Comparison of ENCODE assay signal across 13 cellular contexts in the genomic region with DNA sequence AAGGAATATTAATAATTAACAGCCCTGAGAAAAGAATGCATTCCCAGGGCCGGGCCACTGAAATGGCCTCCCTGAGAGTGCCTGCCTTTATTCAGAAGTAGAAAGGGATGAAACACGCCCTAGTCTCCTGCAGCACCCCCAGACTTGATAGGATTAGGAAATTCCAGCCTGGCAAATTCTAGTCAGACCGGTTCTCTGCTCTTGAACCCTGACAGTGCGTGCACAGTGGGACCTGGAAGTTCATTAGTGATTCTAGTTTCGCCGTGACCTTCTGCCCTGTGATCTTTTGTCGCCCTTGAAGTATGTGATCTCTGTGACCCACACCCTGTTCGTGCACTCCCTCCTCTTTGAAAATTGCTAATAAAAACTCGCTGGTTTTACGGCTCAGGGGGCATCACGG. TPM values are rescaled to one million over a fixed set of nuclear protein-coding genes. Genes with fewer than 3 reads are reported as not detected.
DNase-seq lines count a peak whose midpoint lies in the region; ATAC-seq, FAIRE-seq and TF ChIP-seq lines count a peak whose summit lies in the region.
"Had no signal": no experiment of that assay in that cellular context is flagged by ENCODE, and none has a peak within 500 bp of the region (broad histone marks: within the 10 kb centered on the region; RNA-seq: fewer than 3 reads in every experiment).

No MANE protein-coding gene starts in this region.

- H2AK5ac ChIP-seq in H1 (ENCODE audit: low read depth, low read length), result no peak overlapping the region

- TF ChIP-seq EP300 in H1 (IDR thresholded peaks at IDR 0.05; ENCODE audit: borderline replicate concordance in 1 of 2, low read depth in 2 of 2, low read length in 2 of 2), result peak in 1 of 2 experiments; percentile 79; a peak in 1 of 3 replicates

- H3K56ac ChIP-seq in H1 (replicated peaks; ENCODE audit: insufficient read length, low read depth, low read length), result no peak overlapping the region

- H3K27ac ChIP-seq in H1 (ENCODE audit: low read depth, low read length), result no peak overlapping the region
- no peak overlapping the region for H3K27ac ChIP-seq in psoas muscle
- H3K27ac ChIP-seq: right atrium auricular region had no signal

- DNase-seq in HuH-7.5 (ENCODE audit: low spot score), result peak; percentile 86
- peak in 1 of 2 experiments; percentile 52 for DNase-seq in H1 (ENCODE audit: low read depth in 1 of 2, low spot score in 2 of 2)
- DNase-seq in renal cortical epithelial cell (ENCODE audit: low read depth), result peak; percentile 63
- no peak for DNase-seq in psoas muscle
- no peak for DNase-seq in activated T-cell treated with anti-CD3 and anti-CD28 coated beads, Interleukin-2, amount 50 U/mL, for 1 hour
- DNase-seq in putamen (ENCODE audit: low spot score), result no peak
- DNase-seq: activated CD4-positive, alpha-beta T cell treated with anti-CD3 and anti-CD28 coated beads for 1 hour; HFFc6; left cardiac atrium; NCI-H1105 had no signal

- no peak for TF ChIP-seq RAD21 in H1 (IDR thresholded peaks at IDR 0.05 in 1 of 2, conservative IDR thresholded peaks at IDR 0.05 in 1 of 2; ENCODE audit: low read depth in 2 of 2, low read length in 2 of 2)

- H3K79me1 ChIP-seq in H1 (ENCODE audit: low read depth, low read length), result peaks cover 10% of the 10 kb centered on the region

- peaks cover 5% of the 10 kb centered on the region; the same call in 1 of the 2 replicates for H3K23me2 ChIP-seq in H1 (ENCODE audit: low read depth, low read length)

- no peak overlapping the region for H3K4ac ChIP-seq in H1 (replicated peaks; ENCODE audit: insufficient read length, low read depth, low read length)

- H3K9me3 ChIP-seq in H1 (ENCODE audit: insufficient read depth in 2 of 2, low read depth in 1 of 2, low read length in 1 of 2) (no peaks in the 10 kb centered on the region), psoas muscle (no peaks in the 10 kb centered on the region)
- H3K9me3 ChIP-seq: Peyer's patch, right atrium auricular region had no signal

- H3K9ac ChIP-seq in H1 (replicated peaks in 1 of 4; ENCODE audit: extremely low read depth in 1 of 4, low read depth in 3 of 4, low read length in 3 of 4), result no peak overlapping the region

- no peak overlapping the region for H3K14ac ChIP-seq in H1 (ENCODE audit: insufficient read length)

- no peak overlapping the region for H2AFZ ChIP-seq in H1 (ENCODE audit: low read length)

- 0 out of 3 replicates have a peak, but pooled peaks of 1 of the 2 experiments have one; percentile 34 for TF ChIP-seq POLR2A in H1 (IDR thresholded peaks at IDR 0.05; ENCODE audit: control extremely low read depth in 1 of 2, low read depth in 2 of 2, low read length in 2 of 2)

- no peak overlapping the region for H4K5ac ChIP-seq in H1 (ENCODE audit: insufficient read length, low read depth, low read length)

- H3K4me1 ChIP-seq in H1 (replicated peaks in 1 of 4; ENCODE audit: control insufficient read depth in 3 of 4, insufficient read depth in 4 of 4, low read length in 3 of 4) (peaks cover 5 to 33% (median 19%) of the 10 kb centered on the region in 4 experiments), psoas muscle (peaks cover 12% of the 10 kb centered on the region)

- CTCF ChIA-PET in H1 (lab: Charles Lee; ENCODE audit: partially characterized antibody), result interaction anchor here (0.8 to 10.9 kb wide), 5 partner anchors 24 to 190 kb away, joined by 3 to 97 read pairs (median 4); partner anchors contain the start of gene RAD9A

- no peak overlapping the region for H2BK5ac ChIP-seq in H1 (ENCODE audit: low read depth, low read length)

- no peak overlapping the region for H4K8ac ChIP-seq in H1 (ENCODE audit: extremely low read depth, insufficient read depth, low read length)

- peaks cover 0 to 2% (median 0%) of the 10 kb centered on the region in 4 experiments; a peak in 1 of 7 replicates for H3K27me3 ChIP-seq in H1 (replicated peaks in 1 of 4; ENCODE audit: control insufficient read depth in 3 of 4, extremely low read depth in 1 of 4, insufficient read depth in 3 of 4, low read length in 3 of 4)
- peaks cover 0 to 12% (median 3%) of the 10 kb centered on the region in 3 donors for H3K27me3 ChIP-seq in psoas muscle (ENCODE audit: insufficient read depth in 3 of 3, low read length in 2 of 3)
- H3K27me3 ChIP-seq: Peyer's patch, right atrium auricular region had no signal

- peaks cover 6 to 20% (median 14%) of the 10 kb centered on the region in 4 experiments; a peak in 6 of 8 replicates for H3K36me3 ChIP-seq in H1 (ENCODE audit: control insufficient read depth in 2 of 4, insufficient read depth in 4 of 4, low read length in 3 of 4)
- peaks cover 0 to 18% of the 10 kb centered on the region in 2 donors for H3K36me3 ChIP-seq in psoas muscle (ENCODE audit: insufficient read depth in 1 of 2, low read depth in 1 of 2)

- intact Hi-C loops in psoas muscle (cut with DNase I), result no loop called here

- H2BK12ac ChIP-seq in H1 (ENCODE audit: low read depth, low read length), result no peak overlapping the region

- H3K79me2 ChIP-seq in H1 (ENCODE audit: control insufficient read depth in 1 of 2, insufficient read depth in 2 of 2, low read length in 2 of 2), result peaks cover 0 to 27% of the 10 kb centered on the region in 2 experiments; a peak in 2 of 4 replicates

- H2BK20ac ChIP-seq in H1 (ENCODE audit: low read length), result no peak overlapping the region

- no peak for ATAC-seq in psoas muscle
- ATAC-seq: left cardiac atrium had no signal

- no peak overlapping the region for H4K91ac ChIP-seq in H1 (replicated peaks; ENCODE audit: insufficient read length, low read length)

- H3K23ac ChIP-seq in H1 (ENCODE audit: insufficient read length), result no peak overlapping the region

- 8% methylated on average over 11 of the region's 11 CpGs; no CpG with 5 or more reads in 1 of the 2 experiments for WGBS in H1 (ENCODE audit: extremely low coverage in 1 of 2, insufficient coverage in 1 of 2, insufficient read length in 1 of 2, insufficient replicate concordance in 2 of 2, low coverage in 1 of 2, low lambda C conversion rate in 2 of 2, missing lambda C conversion rate in 1 of 2), 2 experiments
- 53 to 67% (median 63%) methylated on average over 11 of the region's 11 CpGs for WGBS in psoas muscle, 3 donors

- H3K18ac ChIP-seq in H1 (ENCODE audit: extremely low read depth, low read length), result no peak overlapping the region; the same call in 1 of the 2 replicates

- H2BK15ac ChIP-seq in H1 (ENCODE audit: low read length), result no peak overlapping the region

- POLR2A ChIA-PET in H1 (lab: Charles Lee; ENCODE audit: partially characterized antibody), result interaction anchor here (0.9 to 5.4 kb wide), 5 partner anchors 13 to 63 kb away, joined by 3 to 71 read pairs (median 25); no protein-coding TSS in a partner anchor

- peaks cover 8 to 10% of the 10 kb centered on the region in 2 experiments for H4K20me1 ChIP-seq in H1 (replicated peaks in 1 of 2; ENCODE audit: control insufficient read depth in 1 of 2, insufficient read depth in 2 of 2, low read length in 2 of 2)

- TF ChIP-seq CTCF in H1 (IDR thresholded peaks at IDR 0.05; ENCODE audit: control extremely low read depth in 1 of 3, insufficient read depth in 1 of 3, low read depth in 1 of 3, low read length in 3 of 3), result no peak
- TF ChIP-seq CTCF in psoas muscle (IDR thresholded peaks at IDR 0.05), result no peak

- FAIRE-seq in H1 (lab: Jason Lieb, UNC), result no peak

- peak overlapping the region; percentile 56 to 92 for H3K4me2 ChIP-seq in H1 (ENCODE audit: insufficient read depth in 1 of 2, low read depth in 2 of 2, low read length in 2 of 2)

- H2BK120ac ChIP-seq in H1 (replicated peaks; ENCODE audit: low read depth, low read length), result no peak overlapping the region

- H3K4me3 ChIP-seq in H1 (ENCODE audit: extremely low read depth in 1 of 4, insufficient read depth in 2 of 4, low read depth in 3 of 4, low read length in 4 of 4) (peak overlapping the region in 2 of 4 experiments; percentile 14 to 46; a peak in 2 of 8 replicates), psoas muscle (no peak overlapping the region)
- H3K4me3 ChIP-seq: Peyer's patch, right atrium auricular region had no signal

RNA-seq across cellular contexts. Expression of gene GSTP1, which starts 2.1 kb away (rescaled TPM):
- 1,454 and 1,516 TPM in 2 replicates for total RNA-seq in H1 (2021; fragmentation: NEBNext Ultra II Directional; extraction: Animal tissue kit (Norgen Biotek cat#: 25700))
- 3,329 and 3,697 TPM in 2 replicates for polyA plus RNA-seq in H1 (2011; rRNA removed)
- 2,378 TPM for polyA plus RNA-seq in H1 (2011; cell fraction: cytosol; rRNA removed)
- polyA plus RNA-seq in H1 (2011; cell fraction: nucleus; rRNA removed), result 2,569 TPM
- polyA plus RNA-seq in H1 (2012, experiment 1 of 2), result 1,993 to 2,737 TPM (median 2,451 TPM) in 4 replicates
- 3,069 TPM for polyA plus RNA-seq in H1 (2012, experiment 2 of 2)
- 1,370 TPM for polyA plus RNA-seq in H1 (2013, experiment 1 of 2)
- 1,386 TPM for polyA plus RNA-seq in H1 (2013, experiment 2 of 2)
- polyA minus RNA-seq in H1 (2011; rRNA and poly(A)+ RNA removed), result 842 and 1,024 TPM in 2 replicates
- 714 TPM for polyA minus RNA-seq in H1 (2011; cell fraction: cytosol; rRNA and poly(A)+ RNA removed)
- 749 TPM for polyA minus RNA-seq in H1 (2011; cell fraction: nucleus; rRNA and poly(A)+ RNA removed)
- 1,794 and 3,608 TPM in 2 replicates for total RNA-seq in renal cortical epithelial cell
- total RNA-seq in psoas muscle, result 100 to 1,000 TPM; 224 to 364 (median 274) TPM
- polyA plus RNA-seq in psoas muscle, result 100 to 1,000 TPM; 279 to 410 (median 383) TPM

RNA-seq across cellular contexts. Expression of gene NDUFV1, which starts 25.3 kb away (rescaled TPM):
- 131 TPM in 2 replicates for total RNA-seq in H1 (2021; fragmentation: NEBNext Ultra II Directional; extraction: Animal tissue kit (Norgen Biotek cat#: 25700))
- polyA plus RNA-seq in H1 (2011; rRNA removed) (125 and 192 TPM in 2 replicates), psoas muscle (100 to 1,000 TPM; 248 to 340 (median 287) TPM)
- polyA plus RNA-seq in H1 (2011; cell fraction: cytosol; rRNA removed), result 152 TPM
- polyA plus RNA-seq in H1 (2011; cell fraction: nucleus; rRNA removed), result 304 TPM
- 89.8 to 192 TPM (median 174 TPM) in 4 replicates for polyA plus RNA-seq in H1 (2012, experiment 1 of 2)
- polyA plus RNA-seq in H1 (2012, experiment 2 of 2), result 101 TPM
- polyA plus RNA-seq in H1 (2013, experiment 1 of 2), result 72.0 TPM
- 62.7 TPM for polyA plus RNA-seq in H1 (2013, experiment 2 of 2)
- polyA minus RNA-seq in H1 (2011; rRNA and poly(A)+ RNA removed), result 60.2 and 75.0 TPM in 2 replicates
- polyA minus RNA-seq in H1 (2011; cell fraction: cytosol; rRNA and poly(A)+ RNA removed), result 98.5 TPM
- polyA minus RNA-seq in H1 (2011; cell fraction: nucleus; rRNA and poly(A)+ RNA removed), result 80.7 TPM
- total RNA-seq in renal cortical epithelial cell (184 and 192 TPM in 2 replicates), psoas muscle (100 to 1,000 TPM; 250 to 413 (median 364) TPM)

RNA-seq across cellular contexts. Expression of gene NUDT8, which starts 48.3 kb away (rescaled TPM):
- 8.3 and 8.9 TPM in 2 replicates for total RNA-seq in H1 (2021; fragmentation: NEBNext Ultra II Directional; extraction: Animal tissue kit (Norgen Biotek cat#: 25700))
- polyA plus RNA-seq in H1 (2011; rRNA removed), result 7.2 and 11.0 TPM in 2 replicates
- 6.0 TPM for polyA plus RNA-seq in H1 (2011; cell fraction: cytosol; rRNA removed)
- 11.8 TPM for polyA plus RNA-seq in H1 (2011; cell fraction: nucleus; rRNA removed)
- 4.1 to 12.0 TPM (median 10.6 TPM) in 4 replicates for polyA plus RNA-seq in H1 (2012, experiment 1 of 2)
- 8.1 TPM for polyA plus RNA-seq in H1 (2012, experiment 2 of 2)
- polyA plus RNA-seq in H1 (2013, experiment 1 of 2), result 4.7 TPM
- polyA plus RNA-seq in H1 (2013, experiment 2 of 2), result 4.5 TPM
- 1.5 and 1.6 TPM in 2 replicates for polyA minus RNA-seq in H1 (2011; rRNA and poly(A)+ RNA removed)
- 2.3 TPM for polyA minus RNA-seq in H1 (2011; cell fraction: cytosol; rRNA and poly(A)+ RNA removed)
- 6.0 TPM for polyA minus RNA-seq in H1 (2011; cell fraction: nucleus; rRNA and poly(A)+ RNA removed)
- total RNA-seq in renal cortical epithelial cell, result 3.9 and 8.2 TPM in 2 replicates
- 10 to 100 TPM; 19.0 to 37.0 (median 31.8) TPM for total RNA-seq in psoas muscle
- 10 to 100 TPM; 28.5 to 52.2 (median 48.9) TPM for polyA plus RNA-seq in psoas muscle

RNA-seq across cellular contexts. Expression of gene TBX10, which starts 58.1 kb away (rescaled TPM):
- not detected in 2 replicates for total RNA-seq in H1 (2021; fragmentation: NEBNext Ultra II Directional; extraction: Animal tissue kit (Norgen Biotek cat#: 25700))
- polyA plus RNA-seq in H1 (2011; rRNA removed), result 0.09 and 0.17 TPM in 2 replicates
- not detected for polyA plus RNA-seq in H1 (2011; cell fraction: cytosol; rRNA removed)
- polyA plus RNA-seq in H1 (2011; cell fraction: nucleus; rRNA removed), result not detected
- polyA plus RNA-seq in H1 (2012, experiment 1 of 2), result 0.34 to 0.86 TPM (median 0.56 TPM) in 4 replicates
- polyA plus RNA-seq in H1 (2012, experiment 2 of 2), result 0.25 TPM
- polyA plus RNA-seq in H1 (2013, experiment 1 of 2), result 0.10 TPM
- 0.07 TPM for polyA plus RNA-seq in H1 (2013, experiment 2 of 2)
- polyA minus RNA-seq in H1 (2011; rRNA and poly(A)+ RNA removed), result 0.16 TPM in 1 of 2 replicates, not detected in the other
- not detected for polyA minus RNA-seq in H1 (2011; cell fraction: cytosol; rRNA and poly(A)+ RNA removed)
- not detected for polyA minus RNA-seq in H1 (2011; cell fraction: nucleus; rRNA and poly(A)+ RNA removed)
- total RNA-seq in renal cortical epithelial cell, result not detected in 2 replicates
- not detected for total RNA-seq in psoas muscle
- polyA plus RNA-seq in psoas muscle, result under 1 TPM in 1 of 3 donors, not detected in 2; 0.01 TPM
- total RNA-seq: HFFc6, left cardiac atrium, right atrium auricular region had no signal

RNA-seq across cellular contexts. Expression of gene CABP2, which starts 58.2 kb away (rescaled TPM):
- not detected in 2 replicates for total RNA-seq in H1 (2021; fragmentation: NEBNext Ultra II Directional; extraction: Animal tissue kit (Norgen Biotek cat#: 25700))
- not detected in 2 replicates for polyA plus RNA-seq in H1 (2011; rRNA removed)
- polyA plus RNA-seq in H1 (2011; cell fraction: cytosol; rRNA removed), result not detected
- not detected for polyA plus RNA-seq in H1 (2011; cell fraction: nucleus; rRNA removed)
- not detected in 4 replicates for polyA plus RNA-seq in H1 (2012, experiment 1 of 2)
- not detected for polyA plus RNA-seq in H1 (2012, experiment 2 of 2)
- not detected for polyA plus RNA-seq in H1 (2013, experiment 1 of 2)
- not detected for polyA plus RNA-seq in H1 (2013, experiment 2 of 2)
- polyA minus RNA-seq in H1 (2011; rRNA and poly(A)+ RNA removed), result not detected in 2 replicates
- not detected for polyA minus RNA-seq in H1 (2011; cell fraction: cytosol; rRNA and poly(A)+ RNA removed)
- polyA minus RNA-seq in H1 (2011; cell fraction: nucleus; rRNA and poly(A)+ RNA removed), result not detected
- not detected in 2 replicates for total RNA-seq in renal cortical epithelial cell
- total RNA-seq in psoas muscle, result not detected
- polyA plus RNA-seq in psoas muscle, result not detected
- total RNA-seq: HFFc6, left cardiac atrium, Peyer's patch, right atrium auricular region had no signal
- polyA plus RNA-seq: adipose tissue had no signal

Comparison
In these comparisons a context has a peak if more than half of its experiments do, and no peak if none do; other contexts are left out.
1. DNase-seq: peak in HuH-7.5 (single experiment) and renal cortical epithelial cell (single experiment); none in psoas muscle (0 of 2), activated T-cell treated with anti-CD3 and anti-CD28 coated beads, Interleukin-2, amount 50 U/mL, for 1 hour (single experiment) and putamen (single experiment).